ENCODE assay signal across 26 cellular contexts in the genomic region with DNA sequence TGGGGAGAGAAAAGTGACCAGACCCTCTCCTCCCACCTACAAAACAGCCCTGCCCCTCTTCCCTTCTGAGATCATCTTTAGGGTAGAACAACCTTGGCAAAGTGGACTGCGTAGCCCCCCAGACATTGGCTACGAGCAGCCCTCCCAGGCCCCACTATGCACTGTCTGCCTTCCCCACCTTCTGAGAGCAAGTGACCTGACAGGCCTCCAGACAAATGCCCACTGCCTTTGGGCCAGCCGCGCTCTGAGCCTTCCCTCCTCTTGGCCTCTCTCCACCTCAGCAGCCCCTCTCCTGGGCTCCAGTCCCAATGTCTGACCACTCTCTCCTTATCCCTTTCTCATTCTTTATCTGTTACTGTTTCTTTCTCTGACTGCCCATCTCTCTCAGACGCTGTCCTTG. TPM values are rescaled to one million over a fixed set of nuclear protein-coding genes. Genes with fewer than 3 reads are reported as not detected.
A peak's percentile ranks its signal among the peaks of the same experiment; 100 is the strongest.
DNase-seq lines count a peak whose midpoint lies in the region; ATAC-seq and TF ChIP-seq lines count a peak whose summit lies in the region.
"Had no signal": no experiment of that assay in that cellular context is flagged by ENCODE, and none has a peak within 500 bp of the region (broad histone marks: within the 10 kb centered on the region; RNA-seq: fewer than 3 reads in every experiment).

No MANE protein-coding gene starts in this region.

- H3K4me2 ChIP-seq in BLaER1, result peak overlapping the region; percentile 45; the same call in 1 of the 2 replicates
- H3K4me2 ChIP-seq: KMS-11, PC-9 had no signal

- H3K27ac Mint-ChIP-seq in T-helper 17 cell, result peak overlapping the region; percentile 69
- peak overlapping the region; percentile 1 for H3K27ac Mint-ChIP-seq in progenitor cell of endocrine pancreas
- H3K27ac Mint-ChIP-seq: CD4-positive, alpha-beta T cell; IgD-negative memory B cell had no signal

- no peaks in the 10 kb centered on the region for H3K9me3 Mint-ChIP-seq in progenitor cell of endocrine pancreas (ENCODE audit: low read depth)
- H3K9me3 Mint-ChIP-seq: CD4-positive, alpha-beta T cell; IgD-negative memory B cell had no signal

- H3K9ac ChIP-seq in BLaER1, result no peak overlapping the region
- H3K9ac ChIP-seq: GM23248, KMS-11 had no signal

- H3K36me3 ChIP-seq in BLaER1, result no peaks in the 10 kb centered on the region
- no peaks in the 10 kb centered on the region for H3K36me3 ChIP-seq in esophagus muscularis mucosa
- H3K36me3 ChIP-seq: BE2C, SJCRH30 had no signal

- POLR2A ChIA-PET in GM10248 (lab: Yijun Ruan, JAX), result no interaction called here

- peaks cover 40% of the 10 kb centered on the region for H3K27me3 Mint-ChIP-seq in T-helper 17 cell
- H3K27me3 Mint-ChIP-seq in progenitor cell of endocrine pancreas, result peaks cover 42% of the 10 kb centered on the region
- H3K27me3 Mint-ChIP-seq: CD4-positive, alpha-beta T cell; IgD-negative memory B cell had no signal

- WGBS in esophagus muscularis mucosa, result 70% methylated on average over 4 of the region's 5 CpGs

- H3K27me3 ChIP-seq in BLaER1, result no peaks in the 10 kb centered on the region
- H3K27me3 ChIP-seq in esophagus muscularis mucosa, result peaks cover 0 to 21% (median 0%) of the 10 kb centered on the region in 4 donors
- H3K27me3 ChIP-seq: SJCRH30 had no signal

- no peaks in the 10 kb centered on the region for H4K20me1 ChIP-seq in BLaER1

- intact Hi-C loops in esophagus muscularis mucosa (cut with DNase I), result no loop called here

- H3K9me3 ChIP-seq in BLaER1, result peaks cover 13% of the 10 kb centered on the region; the same call in 1 of the 2 replicates
- H3K9me3 ChIP-seq in T-helper 17 cell (ENCODE audit: control insufficient read depth, low read length, poor library complexity, severe bottlenecking), result no peaks in the 10 kb centered on the region
- H3K9me3 ChIP-seq in esophagus muscularis mucosa, result peaks cover 0 to 3% (median 0%) of the 10 kb centered on the region in 4 donors
- H3K9me3 ChIP-seq: BE2C, SJCRH30 had no signal

- H3K4me1 Mint-ChIP-seq in T-helper 17 cell, result peaks cover 25% of the 10 kb centered on the region
- peaks cover 8% of the 10 kb centered on the region for H3K4me1 Mint-ChIP-seq in progenitor cell of endocrine pancreas (ENCODE audit: low read depth)

- H3K36me3 Mint-ChIP-seq in T-helper 17 cell (ENCODE audit: low read depth), result peaks cover 2% of the 10 kb centered on the region
- no peaks in the 10 kb centered on the region for H3K36me3 Mint-ChIP-seq in progenitor cell of endocrine pancreas (ENCODE audit: insufficient read depth)
- H3K36me3 Mint-ChIP-seq: IgD-negative memory B cell had no signal

- CTCF ChIA-PET in GM10248 (lab: Yijun Ruan, JAX), result interaction anchor here (0.9 to 1.8 kb wide), 2 partner anchors 11 to 17 kb away, joined by 3 to 7 read pairs; no protein-coding TSS in a partner anchor

- no peak overlapping the region for H3K4me3 ChIP-seq in BLaER1
- no peak overlapping the region for H3K4me3 ChIP-seq in esophagus muscularis mucosa
- H3K4me3 ChIP-seq: GM23248, PC-9, SJCRH30 had no signal

- no peak for TF ChIP-seq EP300 in esophagus muscularis mucosa (IDR thresholded peaks at IDR 0.05)

- H3K27ac ChIP-seq in BLaER1, result no peak overlapping the region
- H3K27ac ChIP-seq in esophagus muscularis mucosa (replicated peaks in 1 of 4), result no peak overlapping the region
- H3K27ac ChIP-seq: GM23248, HL-60, KMS-11, PC-9, SJCRH30 had no signal

- TF ChIP-seq CTCF in esophagus muscularis mucosa (IDR thresholded peaks at IDR 0.05), result no peak
- no peak for TF ChIP-seq CTCF in progenitor cell of endocrine pancreas (IDR thresholded peaks at IDR 0.05; ENCODE audit: unreplicated experiment)
- no peak for TF ChIP-seq CTCF in GM10248 (IDR thresholded peaks at IDR 0.05; ENCODE audit: control extremely low read depth, extremely low read depth, low read depth, missing control alignments)

- H3K4me3 Mint-ChIP-seq in T-helper 17 cell, result no peak overlapping the region
- no peak overlapping the region for H3K4me3 Mint-ChIP-seq in progenitor cell of endocrine pancreas (ENCODE audit: low read depth)
- H3K4me3 Mint-ChIP-seq: CD4-positive, alpha-beta T cell; IgD-negative memory B cell had no signal

- no peak for TF ChIP-seq POLR2A in esophagus muscularis mucosa (IDR thresholded peaks at IDR 0.05; ENCODE audit: low read depth)

- peaks cover 18% of the 10 kb centered on the region for H3K4me1 ChIP-seq in BLaER1
- H3K4me1 ChIP-seq in esophagus muscularis mucosa, result no peaks in the 10 kb centered on the region
- H3K4me1 ChIP-seq: BE2C, SJCRH30 had no signal

- DNase-seq in T-helper 17 cell (no peak), esophagus muscularis mucosa (ENCODE audit: extremely low spot score) (peak; percentile 39), progenitor cell of endocrine pancreas (ENCODE audit: low spot score, unreplicated experiment) (peak; percentile 7), GM10248 (ENCODE audit: extremely low spot score) (no peak), SW 1271 (lab: John Stamatoyannopoulos, UW) (no peak), kidney glomerular epithelial cell (lab: John Stamatoyannopoulos, UW) (no peak)
- DNase-seq: 8988T; ACHN; BE2C; CD4-positive, alpha-beta T cell; GM23248; MM.1S; NCI-H2029; NCI-H446; NCI-H526; NCI-H82; PC-9; SJCRH30 had no signal

- ATAC-seq in T-helper 17 cell (no peak), GM19035 (IDR thresholded peaks at IDR 0.05; ENCODE audit: unreplicated experiment) (no peak)
- ATAC-seq: HCT116, Right ventricle myocardium inferior had no signal

RNA-seq across cellular contexts. Expression of gene CCND2, which starts 46.5 kb away (rescaled TPM):
- total RNA-seq in T-helper 17 cell, result 100 to 1,000 TPM; 197 to 225 TPM
- total RNA-seq in esophagus muscularis mucosa, result 100 to 1,000 TPM; 101 to 122 (median 111) TPM
- 463 and 471 TPM in 2 replicates for total RNA-seq in progenitor cell of endocrine pancreas
- total RNA-seq: RPMI7951 had no signal

Comparison
In these comparisons a context has a peak if more than half of its experiments do, and no peak if none do; other contexts are left out.
1. DNase-seq: peak in esophagus muscularis mucosa (single experiment) and progenitor cell of endocrine pancreas (single experiment); none in T-helper 17 cell (0 of 3), GM10248 (single experiment), SW 1271 (0 of 2) and kidney glomerular epithelial cell (single experiment).